In genomic region chr20:55937283-55937682, GRCh38 we compare ENCODE assay signal across 34 cellular contexts.
"Had no signal": no experiment of that assay in that cellular context is flagged by ENCODE, and none has a peak within 500 bp of the region (broad histone marks: within the 10 kb centered on the region; RNA-seq: fewer than 3 reads in every experiment).

No MANE protein-coding gene starts in this region.

- H3K36me3 ChIP-seq: MG63 had no signal

- H3K27me3 ChIP-seq: MG63 had no signal

- DNase-seq: Karpas-422, Kasumi-1, MG63, MM.1S, MV-4-11, NCI-H1048, NCI-H1092, NCI-H1105, NCI-H1105 treated with DMSO at 0.1 percent for 48 hours, NCI-H1417, NCI-H1417 treated with DMSO at 0.1 percent for 48 hours, NCI-H1436, NCI-H1436 treated with DMSO at 0.1 percent for 48 hours, NCI-H146, NCI-H1694, NCI-H1694 treated with DMSO at 0.1 percent for 48 hours, NCI-H187, NCI-H187 treated with DMSO at 0.1 percent for 48 hours, NCI-H1930, NCI-H2029, NCI-H2029 treated with DMSO at 0.1 percent for 48 hours, NCI-H2081, NCI-H2081 treated with DMSO at 0.1 percent for 48 hours, NCI-H2107, NCI-H2171, NCI-H2171 treated with DMSO at 0.1 percent for 48 hours, NCI-H2227 treated with DMSO at 0.1 percent for 48 hours, NCI-H226, NCI-H345, NCI-H446, NCI-H446 treated with DMSO at 0.1 percent for 48 hours, NCI-H510A, NCI-H510A treated with DMSO at 0.1 percent for 48 hours, NCI-H524 had no signal

- H3K4me3 ChIP-seq: MG63 had no signal

- H3K9me3 ChIP-seq: MG63 had no signal
